ENCODE assay signal across 31 cellular contexts in the genomic region with DNA sequence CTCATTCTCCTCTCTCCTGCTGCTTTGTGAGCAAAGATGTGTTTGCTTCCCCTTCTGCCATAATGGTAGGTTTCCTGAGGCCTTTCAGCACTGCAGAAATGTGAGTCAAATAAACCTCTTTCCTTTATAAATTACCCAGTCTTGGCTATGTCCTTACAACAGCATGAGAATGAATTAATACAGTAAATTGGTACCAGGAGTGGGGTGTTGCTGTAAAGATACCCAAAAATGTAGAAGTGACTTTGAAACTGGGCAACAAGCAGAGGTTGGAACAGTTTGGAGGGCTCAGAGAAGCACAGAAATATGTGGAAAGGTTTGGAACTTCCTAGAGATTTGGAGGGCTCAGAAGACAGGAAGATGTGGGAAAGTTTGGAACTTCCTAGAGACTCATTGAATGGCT.
DNase-seq lines count a peak whose midpoint lies in the region; ATAC-seq, FAIRE-seq and TF ChIP-seq lines count a peak whose summit lies in the region.
"Had no signal": no experiment of that assay in that cellular context is flagged by ENCODE, and none has a peak within 500 bp of the region (broad histone marks: within the 10 kb centered on the region; RNA-seq: fewer than 3 reads in every experiment).

No MANE protein-coding gene starts in this region.

- no peaks in the 10 kb centered on the region for H3K79me2 ChIP-seq in K562 (ENCODE audit: control insufficient read depth, insufficient read depth, low read length)

- intact Hi-C loops in K562 (cut with micrococcal nuclease), result no loop called here

- DNase-seq in K562 (ENCODE audit: extremely low read depth in 1 of 4, low spot score in 3 of 4), result no peak
- DNase-seq in NCI-H524 treated with DMSO at 0.1 percent for 48 hours (lab: John Stamatoyannopoulos, UW), result no peak
- DNase-seq in activated CD4-positive, alpha-beta T cell treated with anti-CD3 and anti-CD28 coated beads, Interleukin-2, amount 50 U/mL, for 48 hours, result no peak
- DNase-seq: 8988T; ACHN; AML-193; BE2C; C1 segment of cervical spinal cord; Caco-2; Calu3; CD4-positive, alpha-beta memory T cell; CD4-positive, alpha-beta T cell; CD4-positive, CD25-positive, alpha-beta regulatory T cell; CD8-positive, alpha-beta memory T cell; CD8-positive, alpha-beta T cell; COR-L47; DMS 273 treated with DMSO at 0.1 percent for 48 hours; DMS153; DMS53; DMS79; DMS79 treated with DMSO at 0.1 percent for 48 hours; DND-41; EL had no signal

- no peak overlapping the region for H2AFZ ChIP-seq in K562 (ENCODE audit: low read depth, low read length)

- TF ChIP-seq RAD21 in K562 (CRISPR knock-in tag; conservative IDR thresholded peaks at IDR 0.05 in 1 of 2, IDR thresholded peaks at IDR 0.05 in 1 of 2), result no peak

- no peaks in the 10 kb centered on the region for H3K4me1 ChIP-seq in HEK293 (ENCODE audit: control insufficient read depth, insufficient read depth, low read length)
- no peaks in the 10 kb centered on the region for H3K4me1 ChIP-seq in K562 (replicated peaks in 1 of 2; ENCODE audit: control insufficient read depth in 2 of 2, insufficient read depth in 2 of 2, low read length in 2 of 2)
- H3K4me1 ChIP-seq: A549; BE2C; BLaER1; BLaER1 treated with 17β-estradiol and CSF1 and Interleukin-3, amounts not matched to agents 10 nM and 100 nM; Caco-2 had no signal

- H3K9ac ChIP-seq in K562 (ENCODE audit: insufficient read depth in 1 of 2, low read depth in 2 of 2, low read length in 2 of 2), result no peak overlapping the region
- H3K9ac ChIP-seq: BLaER1; BLaER1 treated with 17β-estradiol and CSF1 and Interleukin-3, amounts not matched to agents 10 nM and 100 nM had no signal

- POLR2A ChIA-PET in HEK293 (lab: Yijun Ruan, JAX), result no interaction called here
- POLR2A ChIA-PET in K562 (lab: Yijun Ruan, JAX), result no interaction called here

- FAIRE-seq in K562 (lab: Jason Lieb, UNC), result no peak
- FAIRE-seq: A204.1, A549, D721Med had no signal

- no peak overlapping the region for H3K27ac ChIP-seq in HEK293 (ENCODE audit: extremely low read depth, low read depth, low read length)
- no peak overlapping the region for H3K27ac ChIP-seq in K562 (ENCODE audit: extremely low read depth, low read depth, low read length)
- H3K27ac ChIP-seq: 22Rv1; A549; BLaER1; BLaER1 treated with 17β-estradiol and CSF1 and Interleukin-3, amounts not matched to agents 10 nM and 100 nM; C4-2B had no signal

- H3K9me1 ChIP-seq in K562 (ENCODE audit: control insufficient read depth, insufficient read depth, low read length), result no peaks in the 10 kb centered on the region

- no peak for TF ChIP-seq POLR2A in K562 (conservative IDR thresholded peaks at IDR 0.05)

- in situ Hi-C loops in K562 (cut with MboI), result no loop called here

- no peak for ATAC-seq in K562
- ATAC-seq: A549; CD8-positive, alpha-beta T cell had no signal

- CTCF ChIA-PET in HEK293 (lab: Yijun Ruan, JAX) (no interaction called here), K562 (lab: Yijun Ruan, JAX; ENCODE audit: low intra/inter-chr PET ratio) (no interaction called here)

- H3K4me2 ChIP-seq in K562 (ENCODE audit: insufficient read depth, low read length), result no peak overlapping the region
- H3K4me2 ChIP-seq: A549; BLaER1; BLaER1 treated with 17β-estradiol and CSF1 and Interleukin-3, amounts not matched to agents 10 nM and 100 nM had no signal

- no peak for TF ChIP-seq CTCF in HEK293 (tag by site-specific recombination; IDR thresholded peaks at IDR 0.05)
- no peak for TF ChIP-seq CTCF in K562 (IDR thresholded peaks at IDR 0.05 in 2 of 3, conservative IDR thresholded peaks at IDR 0.05 in 1 of 3; ENCODE audit: insufficient read depth in 2 of 3, low read depth in 1 of 3, low read length in 3 of 3)

- H4K20me1 ChIP-seq in K562 (replicated peaks; ENCODE audit: control insufficient read depth, insufficient read depth, low read length), result no peaks in the 10 kb centered on the region
- H4K20me1 ChIP-seq: BLaER1; BLaER1 treated with 17β-estradiol and CSF1 and Interleukin-3, amounts not matched to agents 10 nM and 100 nM had no signal

- no peaks in the 10 kb centered on the region for H3K9me3 ChIP-seq in HEK293 (ENCODE audit: control insufficient read depth, insufficient read depth, low read depth, low read length)
- no peaks in the 10 kb centered on the region; the same call in 1 of the 2 replicates for H3K9me3 ChIP-seq in K562 (replicated peaks; ENCODE audit: control insufficient read depth, insufficient read depth, low read depth, low read length)
- H3K9me3 ChIP-seq: BE2C had no signal

- no peak for TF ChIP-seq EP300 in K562 (IDR thresholded peaks at IDR 0.05; ENCODE audit: low read length)

- H3K4me3 ChIP-seq in HEK293 (ENCODE audit: low read depth, low read length) (no peak overlapping the region), K562 (no peak overlapping the region)
- H3K4me3 ChIP-seq: A549; BLaER1; BLaER1 treated with 17β-estradiol and CSF1 and Interleukin-3, amounts not matched to agents 10 nM and 100 nM had no signal

- H3K36me3 ChIP-seq in HEK293 (ENCODE audit: control insufficient read depth in 2 of 2, insufficient read depth in 1 of 2, low read length in 2 of 2), result no peaks in the 10 kb centered on the region
- no peaks in the 10 kb centered on the region for H3K36me3 ChIP-seq in K562 (ENCODE audit: control insufficient read depth, insufficient read depth, low read length)
- H3K36me3 ChIP-seq: BE2C; BLaER1; BLaER1 treated with 17β-estradiol and CSF1 and Interleukin-3, amounts not matched to agents 10 nM and 100 nM had no signal

- no TSS peak for BruUV-seq in K562 (replicated peaks; lab: Mats Ljungman, UMichigan)

- no peaks in the 10 kb centered on the region for H3K27me3 ChIP-seq in K562 (ENCODE audit: control insufficient read depth in 2 of 2, insufficient read depth in 2 of 2, low read length in 2 of 2)
- H3K27me3 ChIP-seq: BE2C; BLaER1; BLaER1 treated with 17β-estradiol and CSF1 and Interleukin-3, amounts not matched to agents 10 nM and 100 nM had no signal

TF ChIP-seq in HEK293, 187 proteins besides CTCF, POLR2A, EP300 and RAD21:
- no peak for TF ChIP-seq ZNF571 (tag by site-specific recombination; IDR thresholded peaks at IDR 0.05)
- peak; percentile 88 for TF ChIP-seq ZNF707 (tag by site-specific recombination; IDR thresholded peaks at IDR 0.05)
- TF ChIP-seq PRDM1 (tag by site-specific recombination; IDR thresholded peaks at IDR 0.05), result no peak

TF ChIP-seq in K562, 482 proteins besides CTCF, POLR2A, EP300 and RAD21:
- TF ChIP-seq IFI16 (CRISPR knock-in tag; IDR thresholded peaks at IDR 0.05) (no peak), ZNF707 (CRISPR knock-in tag; conservative IDR thresholded peaks at IDR 0.05) (peak; percentile 94), TRIM28 (IDR thresholded peaks at IDR 0.05) (0 out of 2 replicates have a peak, but pooled peaks have one; percentile 28)

Comparison
In these comparisons a context has a peak if more than half of its experiments do, and no peak if none do; other contexts are left out.
1. Of the 44 proteins assayed by ChIP-seq in both K562 and HEK293: peak only in K562: TRIM28; only in HEK293: none; in both: ZNF707; in neither: 42.